ENCODE assay signal across 34 cellular contexts in genomic region chr20:37681384-37681977, GRCh38. TPM values are rescaled to one million over a fixed set of nuclear protein-coding genes. Genes with fewer than 3 reads are reported as not detected.
A peak's percentile ranks its signal among the peaks of the same experiment; 100 is the strongest.
DNase-seq lines count a peak whose midpoint lies in the region; ATAC-seq, FAIRE-seq and TF ChIP-seq lines count a peak whose summit lies in the region.
"Had no signal": no experiment of that assay in that cellular context is flagged by ENCODE, and none has a peak within 500 bp of the region (broad histone marks: within the 10 kb centered on the region; RNA-seq: fewer than 3 reads in every experiment).

No MANE protein-coding gene starts in this region.

- H3K27ac Mint-ChIP-seq in brain = peak overlapping the region in 3 of 5 experiments; percentile 2 to 84 (median 60)
- no peak overlapping the region for H3K27ac Mint-ChIP-seq in activated CD8-positive, alpha-beta memory T cell treated with anti-CD3 and anti-CD28 coated beads, Interleukin-2, amount 10 ng/mL, durations not matched to agents 7 days and 5 days
- H3K27ac Mint-ChIP-seq: activated CD4-positive, alpha-beta T cell treated with anti-CD3 and anti-CD28 coated beads for 36 hours; activated CD8-positive, alpha-beta T cell treated with anti-CD3 and anti-CD28 coated beads for 36 hours; activated naive CD4-positive, alpha-beta T cell treated with anti-CD3 and anti-CD28 coated beads, Interleukin-2, amount 10 ng/mL, durations not matched to agents 7 days and 5 days; activated T-helper 17 cell treated with anti-CD3 and anti-CD28 coated beads, Interleukin-2, amount 50 U/mL, for 72 hours; immature natural killer cell; T-helper 2 cell treated with Interferon-gamma antibody and Interleukin-4, amounts not matched to agents 5 μg/mL and 100 μg/mL, for 36 hours had no signal

- peaks cover 3% of the 10 kb centered on the region for H3K27me3 Mint-ChIP-seq in brain
- peaks cover 28% of the 10 kb centered on the region for H3K27me3 Mint-ChIP-seq in activated CD8-positive, alpha-beta memory T cell treated with anti-CD3 and anti-CD28 coated beads, Interleukin-2, amount 10 ng/mL, durations not matched to agents 7 days and 5 days

- DNase-seq in HCT116 (ENCODE audit: low read depth, low spot score) (no peak), GM12892 (ENCODE audit: insufficient read length) (no peak), NCI-H187 treated with DMSO at 0.1 percent for 48 hours (lab: John Stamatoyannopoulos, UW) (no peak), RCC 7860 (ENCODE audit: low spot score) (no peak)
- no peak for DNase-seq in activated CD8-positive, alpha-beta memory T cell treated with anti-CD3 and anti-CD28 coated beads, Interleukin-2, amount 10 ng/mL, durations not matched to agents 7 days and 5 days
- DNase-seq: activated CD4-positive, alpha-beta T cell treated with anti-CD3 and anti-CD28 coated beads for 36 hours; activated CD8-positive, alpha-beta T cell treated with anti-CD3 and anti-CD28 coated beads for 36 hours; activated naive CD4-positive, alpha-beta T cell treated with anti-CD3 and anti-CD28 coated beads, Interleukin-2, amount 10 ng/mL, durations not matched to agents 7 days and 5 days; amniotic stem cell; hippocampal formation; immature natural killer cell; Kasumi-1; mesendoderm; NCI-H1436; NCI-H2081 treated with DMSO at 0.1 percent for 48 hours; NCI-H510A; nucleus accumbens; psoas muscle; sigmoid colon; stimulated activated CD4-positive, alpha-beta T cell treated with anti-CD3 and anti-CD28 coated beads, Interleukin-12 subunit alpha, Interleukin-12 subunit beta, amount 100 ng/mL, for 4 hours; stimulated activated CD4-positive, alpha-beta T cell treated with anti-CD3 and anti-CD28 coated beads, Interleukin-4, amount 100 ng/mL, for 1 hour had no signal

- H4K20me1 ChIP-seq in HCT116 (ENCODE audit: insufficient read depth) (no peaks in the 10 kb centered on the region), neural cell (ENCODE audit: insufficient read depth) (no peaks in the 10 kb centered on the region)

- H3K9me3 Mint-ChIP-seq in brain = peaks cover 0 to 16% (median 0%) of the 10 kb centered on the region in 5 experiments
- H3K9me3 Mint-ChIP-seq in activated CD8-positive, alpha-beta memory T cell treated with anti-CD3 and anti-CD28 coated beads, Interleukin-2, amount 10 ng/mL, durations not matched to agents 7 days and 5 days (ENCODE audit: low read depth) = no peaks in the 10 kb centered on the region
- H3K9me3 Mint-ChIP-seq: activated CD8-positive, alpha-beta T cell treated with anti-CD3 and anti-CD28 coated beads for 36 hours; activated naive CD4-positive, alpha-beta T cell treated with anti-CD3 and anti-CD28 coated beads, Interleukin-2, amount 10 ng/mL, durations not matched to agents 7 days and 5 days; activated T-helper 17 cell treated with anti-CD3 and anti-CD28 coated beads, Interleukin-2, amount 50 U/mL, for 72 hours; T-helper 2 cell treated with Interferon-gamma antibody and Interleukin-4, amounts not matched to agents 5 μg/mL and 100 μg/mL, for 36 hours had no signal

- no peaks in the 10 kb centered on the region for H3K9me2 ChIP-seq in HCT116 (ENCODE audit: insufficient read depth)
- no peaks in the 10 kb centered on the region for H3K9me2 ChIP-seq in neural cell (ENCODE audit: insufficient read depth, low read length)

- TF ChIP-seq RAD21 in HCT116 (IDR thresholded peaks at IDR 0.05; ENCODE audit: low read depth) = no peak
- no peak for TF ChIP-seq RAD21 in neural cell (conservative IDR thresholded peaks at IDR 0.05)

- H3K27ac ChIP-seq in HCT116 (ENCODE audit: low read depth, low read length) (no peak overlapping the region), neural cell (ENCODE audit: low read length) (no peak overlapping the region)
- H3K27ac ChIP-seq: breast epithelium, epithelial cell of prostate, psoas muscle, sigmoid colon, tibial nerve had no signal

- TF ChIP-seq POLR2A in HCT116 (IDR thresholded peaks at IDR 0.05; ENCODE audit: borderline replicate concordance, extremely low read depth, insufficient read depth, insufficient read length) (no peak), GM12892 (IDR thresholded peaks at IDR 0.05; ENCODE audit: low read depth, low read length) (no peak)

- FAIRE-seq in GM12892 (lab: Jason Lieb, UNC) (no peak), RCC 7860 (lab: Jason Lieb, UNC) (no peak)
- FAIRE-seq: colon, GM12891 had no signal

- H3K9ac ChIP-seq in HCT116 (ENCODE audit: low read length) = no peak overlapping the region
- H3K9ac ChIP-seq in neural cell (ENCODE audit: low read length) = no peak overlapping the region

- no peaks in the 10 kb centered on the region for H3K36me3 Mint-ChIP-seq in brain
- no peaks in the 10 kb centered on the region for H3K36me3 Mint-ChIP-seq in activated CD8-positive, alpha-beta memory T cell treated with anti-CD3 and anti-CD28 coated beads, Interleukin-2, amount 10 ng/mL, durations not matched to agents 7 days and 5 days
- H3K36me3 Mint-ChIP-seq: activated naive CD4-positive, alpha-beta T cell treated with anti-CD3 and anti-CD28 coated beads, Interleukin-2, amount 10 ng/mL, durations not matched to agents 7 days and 5 days; immature natural killer cell had no signal

- intact Hi-C loops in HCT116 (cut with micrococcal nuclease) = no loop called here

- TF ChIP-seq EP300 in neural cell (conservative IDR thresholded peaks at IDR 0.05; ENCODE audit: poor library complexity, severe bottlenecking) = peak; percentile 18

- RAD21 ChIA-PET in HCT116 (lab: Charles Lee; ENCODE audit: low non-redundant PET in 1 of 2, low total read pairs in 2 of 2, uncharacterized antibody in 2 of 2, unreplicated experiment in 2 of 2) = no interaction called here

- H3K27me3 ChIP-seq in HCT116 (ENCODE audit: insufficient read depth, low read length) (peaks cover 50% of the 10 kb centered on the region), neural cell (ENCODE audit: insufficient read depth, low read depth, low read length) (no peaks in the 10 kb centered on the region)

- CTCF ChIA-PET in HCT116 (lab: Charles Lee) = no interaction called here
- CTCF ChIA-PET in activated CD8-positive, alpha-beta memory T cell treated with anti-CD3 and anti-CD28 coated beads, Interleukin-2, amount 10 ng/mL, durations not matched to agents 7 days and 5 days (lab: Charles Lee) = no interaction called here

- peaks cover 31% of the 10 kb centered on the region for H3K4me1 Mint-ChIP-seq in brain
- H3K4me1 Mint-ChIP-seq in activated CD8-positive, alpha-beta memory T cell treated with anti-CD3 and anti-CD28 coated beads, Interleukin-2, amount 10 ng/mL, durations not matched to agents 7 days and 5 days = peaks cover 3% of the 10 kb centered on the region
- H3K4me1 Mint-ChIP-seq: activated naive CD4-positive, alpha-beta T cell treated with anti-CD3 and anti-CD28 coated beads, Interleukin-2, amount 10 ng/mL, durations not matched to agents 7 days and 5 days; immature natural killer cell had no signal

- H3K9me3 ChIP-seq in HCT116 (ENCODE audit: control insufficient read depth in 1 of 2, insufficient read depth in 1 of 2, low read depth in 1 of 2, low read length in 2 of 2) = no peaks in the 10 kb centered on the region
- no peaks in the 10 kb centered on the region for H3K9me3 ChIP-seq in neural cell (ENCODE audit: low read length)
- H3K9me3 ChIP-seq: breast epithelium, HAP-1, psoas muscle, sigmoid colon, tibial nerve had no signal

- H3F3A ChIP-seq in neural cell (ENCODE audit: insufficient read depth, low read length, poor library complexity, severe bottlenecking) = no peaks in the 10 kb centered on the region

- no peak overlapping the region for H3K4me3 ChIP-seq in HCT116 (replicated peaks in 1 of 2; ENCODE audit: low read depth in 1 of 2, low read length in 2 of 2)
- no peak overlapping the region for H3K4me3 ChIP-seq in neural cell (ENCODE audit: low read length)
- H3K4me3 ChIP-seq: breast epithelium, HAP-1, psoas muscle, sigmoid colon, tibial nerve had no signal

- H2AFZ ChIP-seq in HCT116 (ENCODE audit: low read depth, low read length, poor library complexity, severe bottlenecking) (no peak overlapping the region), neural cell (ENCODE audit: low read depth, low read length) (no peak overlapping the region)

- H3K4me2 ChIP-seq in HCT116 (ENCODE audit: low read length) (no peak overlapping the region), neural cell (ENCODE audit: low read length) (no peak overlapping the region)

- H3K4me1 ChIP-seq in HCT116 (ENCODE audit: control insufficient read depth in 1 of 2, insufficient read depth in 2 of 2, low read length in 2 of 2) = no peaks in the 10 kb centered on the region
- H3K4me1 ChIP-seq: breast epithelium, HAP-1, psoas muscle, sigmoid colon, tibial nerve had no signal

- H3K36me3 ChIP-seq in HCT116 (ENCODE audit: control insufficient read depth in 1 of 2, insufficient read depth in 2 of 2, low read length in 2 of 2) (no peaks in the 10 kb centered on the region), neural cell (ENCODE audit: insufficient read depth, low read length) (no peaks in the 10 kb centered on the region)
- H3K36me3 ChIP-seq: breast epithelium, HAP-1, sigmoid colon, tibial nerve had no signal

- H3K4me3 Mint-ChIP-seq in brain = no peak overlapping the region
- H3K4me3 Mint-ChIP-seq in activated CD8-positive, alpha-beta memory T cell treated with anti-CD3 and anti-CD28 coated beads, Interleukin-2, amount 10 ng/mL, durations not matched to agents 7 days and 5 days = no peak overlapping the region
- H3K4me3 Mint-ChIP-seq: activated CD4-positive, alpha-beta T cell treated with anti-CD3 and anti-CD28 coated beads for 36 hours; activated CD8-positive, alpha-beta T cell treated with anti-CD3 and anti-CD28 coated beads for 36 hours; activated naive CD4-positive, alpha-beta T cell treated with anti-CD3 and anti-CD28 coated beads, Interleukin-2, amount 10 ng/mL, durations not matched to agents 7 days and 5 days; activated T-helper 17 cell treated with anti-CD3 and anti-CD28 coated beads, Interleukin-2, amount 50 U/mL, for 72 hours; immature natural killer cell; T-helper 2 cell treated with Interferon-gamma antibody and Interleukin-4, amounts not matched to agents 5 μg/mL and 100 μg/mL, for 36 hours had no signal

- TF ChIP-seq CTCF in HCT116 (IDR thresholded peaks at IDR 0.05 in 2 of 3, conservative IDR thresholded peaks at IDR 0.05 in 1 of 3; ENCODE audit: borderline replicate concordance in 1 of 3, insufficient read depth in 1 of 3, low read depth in 2 of 3, low read length in 2 of 3) = no peak
- TF ChIP-seq CTCF in brain (conservative IDR thresholded peaks at IDR 0.05) = no peak
- no peak for TF ChIP-seq CTCF in neural cell (IDR thresholded peaks at IDR 0.05; ENCODE audit: poor library complexity, severe bottlenecking)

- no TSS peak for BruUV-seq in HCT116 (replicated peaks; lab: Mats Ljungman, UMichigan)

- no peak for ATAC-seq in HCT116
- no peak for ATAC-seq in activated CD8-positive, alpha-beta memory T cell treated with anti-CD3 and anti-CD28 coated beads, Interleukin-2, amount 10 ng/mL, durations not matched to agents 7 days and 5 days
- ATAC-seq: activated CD4-positive, alpha-beta T cell treated with anti-CD3 and anti-CD28 coated beads for 36 hours; activated CD8-positive, alpha-beta T cell treated with anti-CD3 and anti-CD28 coated beads for 36 hours; activated T-helper 17 cell treated with anti-CD3 and anti-CD28 coated beads, Interleukin-2, amount 50 U/mL, for 72 hours; left lobe of liver; psoas muscle; Right ventricle myocardium inferior had no signal

- POLR2A ChIA-PET in HCT116 (lab: Charles Lee) = no interaction called here

- H3K79me2 ChIP-seq in HCT116 (ENCODE audit: insufficient read depth, low read length) = no peaks in the 10 kb centered on the region
- H3K79me2 ChIP-seq in neural cell (replicated peaks; ENCODE audit: insufficient read depth, low read length) = no peaks in the 10 kb centered on the region

RNA-seq across cellular contexts. Expression of gene CTNNBL1, which starts 12.3 kb away (rescaled TPM):
- total RNA-seq in HCT116 (2021; ENCODE audit: unreplicated experiment) = 55.4 TPM
- 42.2 and 51.0 TPM in 2 replicates for polyA plus RNA-seq in HCT116 (2012)
- 88.4 TPM for polyA plus RNA-seq in PFSK-1 (2012; ENCODE audit: insufficient read length, low read depth)
- polyA plus RNA-seq in brain (ENCODE audit: insufficient read depth, low read depth, low replicate concordance) (77.5 TPM), neural cell (31.0 and 32.6 TPM in 2 replicates)
- 35.8 and 44.3 TPM in 2 replicates for polyA minus RNA-seq in neural cell
- total RNA-seq in activated CD8-positive, alpha-beta memory T cell treated with anti-CD3 and anti-CD28 coated beads, Interleukin-2, amount 10 ng/mL, durations not matched to agents 7 days and 5 days = 10 to 100 TPM; 79.8 to 90.2 TPM
- polyA plus RNA-seq in GM12892 (2012; ENCODE audit: missing spikeins) = 54.9 TPM
